ENCODE assay signal across 26 cellular contexts in genomic region chr3:179093807-179094206, GRCh38. TPM values are rescaled to one million over a fixed set of nuclear protein-coding genes. Genes with fewer than 3 reads are reported as not detected.
DNase-seq lines count a peak whose midpoint lies in the region; ATAC-seq and TF ChIP-seq lines count a peak whose summit lies in the region.
"Had no signal": no experiment of that assay in that cellular context is flagged by ENCODE, and none has a peak within 500 bp of the region (broad histone marks: within the 10 kb centered on the region; RNA-seq: fewer than 3 reads in every experiment).

No MANE protein-coding gene starts in this region.

- ATAC-seq in GM21423 (IDR thresholded peaks at IDR 0.05; ENCODE audit: unreplicated experiment) (no peak), GM21390 (IDR thresholded peaks at IDR 0.05; ENCODE audit: unreplicated experiment) (no peak)
- ATAC-seq: gastroesophageal sphincter, left cardiac atrium, T-helper 17 cell had no signal

- in situ Hi-C loops in brain microvascular endothelial cell (cut with HindIII; ENCODE audit: low pct_ligation_motif_present, low sequenced_read_pairs), result no loop called here

- H3K27ac ChIP-seq in brain microvascular endothelial cell (no peak overlapping the region), osteoblast (ENCODE audit: low read depth, low read length) (no peak overlapping the region)
- H3K27ac ChIP-seq: adrenal gland, gastroesophageal sphincter, PC-9, prostate gland, SJSA1, skin epidermis, WERI-Rb-1 had no signal

- no peaks in the 10 kb centered on the region for H4K20me1 ChIP-seq in osteoblast (ENCODE audit: insufficient read depth, low read length)

- no peaks in the 10 kb centered on the region for H3K9me3 ChIP-seq in osteoblast (ENCODE audit: low read depth, low read length)
- H3K9me3 ChIP-seq: adrenal gland, BE2C, gastroesophageal sphincter, prostate gland, SJSA1 had no signal

- H3K4me3 ChIP-seq in brain microvascular endothelial cell (ENCODE audit: low read depth, low read length), result no peak overlapping the region
- no peak overlapping the region for H3K4me3 ChIP-seq in osteoblast (ENCODE audit: insufficient read depth, low read length)
- H3K4me3 ChIP-seq: adrenal gland, gastroesophageal sphincter, PC-9, prostate gland, SJSA1, skin epidermis had no signal

- peaks cover 10% of the 10 kb centered on the region for H3K4me1 ChIP-seq in osteoblast (ENCODE audit: insufficient read depth, low read length)
- H3K4me1 ChIP-seq: adrenal gland, BE2C, gastroesophageal sphincter, prostate gland had no signal

- TF ChIP-seq CTCF in brain microvascular endothelial cell (IDR thresholded peaks at IDR 0.05; ENCODE audit: low read depth, low read length, missing control alignments) (no peak), osteoblast (IDR thresholded peaks at IDR 0.05; ENCODE audit: extremely low read depth, low read depth, low read length) (no peak)

- no peak overlapping the region for H2AFZ ChIP-seq in osteoblast (ENCODE audit: low read length)
- H2AFZ ChIP-seq: PC-9 had no signal

- peak; percentile 15 for DNase-seq in DMS53 (lab: John Stamatoyannopoulos, UW)
- DNase-seq in DMS53 treated with DMSO at 0.1 percent for 48 hours (lab: John Stamatoyannopoulos, UW; ENCODE audit: unreplicated experiment), result no peak
- peak; percentile 41 for DNase-seq in NCI-H69 (lab: John Stamatoyannopoulos, UW)
- DNase-seq in brain microvascular endothelial cell, result peak; percentile 66
- DNase-seq in osteoblast (ENCODE audit: insufficient read length, low spot score, missing footprints), result peak; percentile 5
- no peak for DNase-seq in activated CD4-positive, alpha-beta T cell treated with anti-CD3 and anti-CD28 coated beads for 4 hours
- DNase-seq: 8988T; activated CD4-positive, alpha-beta T cell treated with anti-CD3 and anti-CD28 coated beads, Interleukin-2, amount 50 U/mL, for 4 hours; activated CD8-positive, alpha-beta memory T cell treated with anti-CD3 and anti-CD28 coated beads, Interleukin-2, amount 50 U/mL, for 48 hours; adrenal gland; BE2C; central memory CD4-positive, alpha-beta T cell; erythroblast; GDM1; left cardiac atrium; NCI-H146; PC-9; stimulated activated CD4-positive, alpha-beta T cell treated with anti-CD3 and anti-CD28 coated beads, Interleukin-2, amount 100 ng/mL, for 48 hours; T-helper 17 cell; WERI-Rb-1 had no signal

- H3K36me3 ChIP-seq in brain microvascular endothelial cell (replicated peaks) (no peaks in the 10 kb centered on the region), osteoblast (ENCODE audit: insufficient read depth, low read length) (no peaks in the 10 kb centered on the region)
- H3K36me3 ChIP-seq: adrenal gland, BE2C, gastroesophageal sphincter, prostate gland, SJSA1, WERI-Rb-1 had no signal

- no peak overlapping the region for H3K4me2 ChIP-seq in osteoblast (ENCODE audit: insufficient read depth, low read length)
- H3K4me2 ChIP-seq: PC-9 had no signal

- H3K79me2 ChIP-seq in osteoblast (ENCODE audit: insufficient read depth, low read length), result no peaks in the 10 kb centered on the region

- no peaks in the 10 kb centered on the region for H3K27me3 ChIP-seq in brain microvascular endothelial cell (replicated peaks)
- no peaks in the 10 kb centered on the region for H3K27me3 ChIP-seq in osteoblast (ENCODE audit: insufficient read depth, low read length)
- H3K27me3 ChIP-seq: adrenal gland, gastroesophageal sphincter, SJSA1 had no signal

RNA-seq across cellular contexts. Expression of gene ZMAT3, which starts 22.2 kb away (rescaled TPM):
- total RNA-seq in osteoblast, result 47.0 and 56.0 TPM in 2 replicates

RNA-seq across cellular contexts. Expression of gene PIK3CA, which starts 54.4 kb away (rescaled TPM):
- total RNA-seq in osteoblast, result 29.8 and 34.7 TPM in 2 replicates

Comparison
In these comparisons a context has a peak if more than half of its experiments do, and no peak if none do; other contexts are left out.
1. DNase-seq: peak in DMS53 (single experiment), NCI-H69 (single experiment), brain microvascular endothelial cell (single experiment) and osteoblast (single experiment); none in DMS53 treated with DMSO at 0.1 percent for 48 hours (single experiment) and activated CD4-positive, alpha-beta T cell treated with anti-CD3 and anti-CD28 coated beads for 4 hours (0 of 2).